1 cellular context compared by ENCODE assay signal in the genomic region with DNA sequence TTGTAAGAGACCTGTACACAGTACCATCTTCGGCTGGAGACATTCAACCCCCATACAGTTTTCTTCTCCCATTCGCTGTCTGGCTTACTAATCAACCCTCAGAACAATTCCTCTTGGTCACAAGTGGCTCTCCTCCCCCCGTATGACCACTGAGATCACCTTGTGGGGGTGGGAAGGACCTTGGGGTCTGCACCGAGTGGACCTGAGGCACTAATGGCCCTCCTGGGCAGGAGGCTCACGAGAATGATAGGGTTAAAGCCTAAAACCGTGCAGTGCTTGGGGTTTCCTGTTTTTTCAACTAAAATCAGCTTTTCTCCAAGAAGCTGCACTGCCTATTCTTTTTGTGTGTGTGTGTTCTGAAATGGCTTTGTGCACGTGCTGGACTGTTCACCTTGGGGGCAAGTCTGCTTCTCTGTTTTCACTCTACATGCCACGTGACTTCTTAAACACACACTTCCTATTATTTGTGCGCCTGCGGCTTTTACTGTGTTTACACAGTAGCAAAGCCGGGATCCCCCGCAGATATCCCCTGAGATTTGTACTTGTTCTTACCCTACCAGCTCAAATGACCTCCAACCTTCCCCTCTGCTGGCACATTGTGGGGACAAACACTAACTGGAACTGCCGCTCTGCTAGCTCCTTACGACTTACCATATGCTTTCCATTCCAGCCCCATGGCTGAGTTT.
TF ChIP-seq lines count a peak whose summit lies in the region.

No MANE protein-coding gene starts in this region.

TF ChIP-seq in HEK293, 187 proteins besides CTCF, POLR2A, EP300 and RAD21 (continued from another document and continues in another):
- TF ChIP-seq ZNF280D (tag by site-specific recombination; IDR thresholded peaks at IDR 0.05), result no peak
- TF ChIP-seq, protein P1, sequence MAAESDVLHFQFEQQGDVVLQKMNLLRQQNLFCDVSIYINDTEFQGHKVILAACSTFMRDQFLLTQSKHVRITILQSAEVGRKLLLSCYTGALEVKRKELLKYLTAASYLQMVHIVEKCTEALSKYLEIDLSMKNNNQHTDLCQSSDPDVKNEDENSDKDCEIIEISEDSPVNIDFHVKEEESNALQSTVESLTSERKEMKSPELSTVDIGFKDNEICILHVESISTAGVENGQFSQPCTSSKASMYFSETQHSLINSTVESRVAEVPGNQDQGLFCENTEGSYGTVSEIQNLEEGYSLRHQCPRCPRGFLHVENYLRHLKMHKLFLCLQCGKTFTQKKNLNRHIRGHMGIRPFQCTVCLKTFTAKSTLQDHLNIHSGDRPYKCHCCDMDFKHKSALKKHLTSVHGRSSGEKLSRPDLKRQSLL (tag by site-specific recombination; IDR thresholded peaks at IDR 0.05), result no peak
- TF ChIP-seq, protein P2, sequence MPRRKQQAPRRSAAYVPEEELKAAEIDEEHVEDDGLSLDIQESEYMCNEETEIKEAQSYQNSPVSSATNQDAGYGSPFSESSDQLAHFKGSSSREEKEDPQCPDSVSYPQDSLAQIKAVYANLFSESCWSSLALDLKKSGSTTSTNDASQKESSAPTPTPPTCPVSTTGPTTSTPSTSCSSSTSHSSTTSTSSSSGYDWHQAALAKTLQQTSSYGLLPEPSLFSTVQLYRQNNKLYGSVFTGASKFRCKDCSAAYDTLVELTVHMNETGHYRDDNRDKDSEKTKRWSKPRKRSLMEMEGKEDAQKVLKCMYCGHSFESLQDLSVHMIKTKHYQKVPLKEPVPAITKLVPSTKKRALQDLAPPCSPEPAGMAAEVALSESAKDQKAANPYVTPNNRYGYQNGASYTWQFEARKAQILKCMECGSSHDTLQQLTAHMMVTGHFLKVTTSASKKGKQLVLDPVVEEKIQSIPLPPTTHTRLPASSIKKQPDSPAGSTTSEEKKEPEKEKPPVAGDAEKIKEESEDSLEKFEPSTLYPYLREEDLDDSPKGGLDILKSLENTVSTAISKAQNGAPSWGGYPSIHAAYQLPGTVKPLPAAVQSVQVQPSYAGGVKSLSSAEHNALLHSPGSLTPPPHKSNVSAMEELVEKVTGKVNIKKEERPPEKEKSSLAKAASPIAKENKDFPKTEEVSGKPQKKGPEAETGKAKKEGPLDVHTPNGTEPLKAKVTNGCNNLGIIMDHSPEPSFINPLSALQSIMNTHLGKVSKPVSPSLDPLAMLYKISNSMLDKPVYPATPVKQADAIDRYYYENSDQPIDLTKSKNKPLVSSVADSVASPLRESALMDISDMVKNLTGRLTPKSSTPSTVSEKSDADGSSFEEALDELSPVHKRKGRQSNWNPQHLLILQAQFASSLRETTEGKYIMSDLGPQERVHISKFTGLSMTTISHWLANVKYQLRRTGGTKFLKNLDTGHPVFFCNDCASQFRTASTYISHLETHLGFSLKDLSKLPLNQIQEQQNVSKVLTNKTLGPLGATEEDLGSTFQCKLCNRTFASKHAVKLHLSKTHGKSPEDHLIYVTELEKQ (tag by site-specific recombination; IDR thresholded peaks at IDR 0.05; ENCODE audit: borderline replicate concordance), result peak; percentile 87; the same call in 1 of the 2 replicates
- no peak for TF ChIP-seq ZNF510 (tag by site-specific recombination; IDR thresholded peaks at IDR 0.05; ENCODE audit: insufficient replicate concordance)
- TF ChIP-seq SETDB1 (IDR thresholded peaks at IDR 0.05; ENCODE audit: insufficient read length, low read length), result peak; percentile 63
- peak; percentile 42; the same call in 1 of the 2 replicates for TF ChIP-seq EGR2 (tag by site-specific recombination; IDR thresholded peaks at IDR 0.05; ENCODE audit: low read depth)
- TF ChIP-seq, protein P3, sequence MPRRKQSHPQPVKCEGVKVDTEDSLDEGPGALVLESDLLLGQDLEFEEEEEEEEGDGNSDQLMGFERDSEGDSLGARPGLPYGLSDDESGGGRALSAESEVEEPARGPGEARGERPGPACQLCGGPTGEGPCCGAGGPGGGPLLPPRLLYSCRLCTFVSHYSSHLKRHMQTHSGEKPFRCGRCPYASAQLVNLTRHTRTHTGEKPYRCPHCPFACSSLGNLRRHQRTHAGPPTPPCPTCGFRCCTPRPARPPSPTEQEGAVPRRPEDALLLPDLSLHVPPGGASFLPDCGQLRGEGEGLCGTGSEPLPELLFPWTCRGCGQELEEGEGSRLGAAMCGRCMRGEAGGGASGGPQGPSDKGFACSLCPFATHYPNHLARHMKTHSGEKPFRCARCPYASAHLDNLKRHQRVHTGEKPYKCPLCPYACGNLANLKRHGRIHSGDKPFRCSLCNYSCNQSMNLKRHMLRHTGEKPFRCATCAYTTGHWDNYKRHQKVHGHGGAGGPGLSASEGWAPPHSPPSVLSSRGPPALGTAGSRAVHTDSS (tag by site-specific recombination; IDR thresholded peaks at IDR 0.05), result no peak
- TF ChIP-seq ZBTB11 (tag by site-specific recombination; conservative IDR thresholded peaks at IDR 0.05; ENCODE audit: low read depth), result no peak
- TF ChIP-seq TCF7L2 (IDR thresholded peaks at IDR 0.05; ENCODE audit: borderline replicate concordance, low read depth, low read length), result no peak
- no peak for TF ChIP-seq ZNF549 (tag by site-specific recombination; IDR thresholded peaks at IDR 0.05)
- TF ChIP-seq GLI2 (tag by site-specific recombination; IDR thresholded peaks at IDR 0.05; ENCODE audit: borderline replicate concordance, low read depth), result no peak; the same call in 1 of the 2 replicates
- TF ChIP-seq, protein P4, sequence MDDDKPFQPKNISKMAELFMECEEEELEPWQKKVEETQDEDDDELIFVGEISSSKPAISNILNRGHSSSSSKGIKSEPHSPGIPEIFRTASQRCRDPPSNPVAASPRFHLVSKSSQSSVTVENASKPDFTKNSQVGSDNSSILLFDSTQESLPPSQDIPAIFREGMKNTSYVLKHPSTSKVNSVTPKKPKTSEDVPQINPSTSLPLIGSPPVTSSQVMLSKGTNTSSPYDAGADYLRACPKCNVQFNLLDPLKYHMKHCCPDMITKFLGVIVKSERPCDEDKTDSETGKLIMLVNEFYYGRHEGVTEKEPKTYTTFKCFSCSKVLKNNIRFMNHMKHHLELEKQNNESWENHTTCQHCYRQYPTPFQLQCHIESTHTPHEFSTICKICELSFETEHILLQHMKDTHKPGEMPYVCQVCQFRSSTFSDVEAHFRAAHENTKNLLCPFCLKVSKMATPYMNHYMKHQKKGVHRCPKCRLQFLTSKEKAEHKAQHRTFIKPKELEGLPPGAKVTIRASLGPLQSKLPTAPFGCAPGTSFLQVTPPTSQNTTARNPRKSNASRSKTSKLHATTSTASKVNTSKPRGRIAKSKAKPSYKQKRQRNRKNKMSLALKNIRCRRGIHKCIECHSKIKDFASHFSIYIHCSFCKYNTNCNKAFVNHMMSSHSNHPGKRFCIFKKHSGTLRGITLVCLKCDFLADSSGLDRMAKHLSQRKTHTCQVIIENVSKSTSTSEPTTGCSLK (tag by site-specific recombination; IDR thresholded peaks at IDR 0.05), result no peak
- TF ChIP-seq ZNF354C (tag by site-specific recombination; IDR thresholded peaks at IDR 0.05; ENCODE audit: borderline replicate concordance, low read depth), result no peak
- TF ChIP-seq ZNF791 (tag by site-specific recombination; IDR thresholded peaks at IDR 0.05), result no peak
- no peak for TF ChIP-seq ZNF670 (tag by site-specific recombination; IDR thresholded peaks at IDR 0.05; ENCODE audit: low read depth)
- peak; percentile 92 for TF ChIP-seq ZNF580 (tag by site-specific recombination; IDR thresholded peaks at IDR 0.05)
- no peak for TF ChIP-seq ZFP37 (tag by site-specific recombination; IDR thresholded peaks at IDR 0.05)
- TF ChIP-seq, protein P5, sequence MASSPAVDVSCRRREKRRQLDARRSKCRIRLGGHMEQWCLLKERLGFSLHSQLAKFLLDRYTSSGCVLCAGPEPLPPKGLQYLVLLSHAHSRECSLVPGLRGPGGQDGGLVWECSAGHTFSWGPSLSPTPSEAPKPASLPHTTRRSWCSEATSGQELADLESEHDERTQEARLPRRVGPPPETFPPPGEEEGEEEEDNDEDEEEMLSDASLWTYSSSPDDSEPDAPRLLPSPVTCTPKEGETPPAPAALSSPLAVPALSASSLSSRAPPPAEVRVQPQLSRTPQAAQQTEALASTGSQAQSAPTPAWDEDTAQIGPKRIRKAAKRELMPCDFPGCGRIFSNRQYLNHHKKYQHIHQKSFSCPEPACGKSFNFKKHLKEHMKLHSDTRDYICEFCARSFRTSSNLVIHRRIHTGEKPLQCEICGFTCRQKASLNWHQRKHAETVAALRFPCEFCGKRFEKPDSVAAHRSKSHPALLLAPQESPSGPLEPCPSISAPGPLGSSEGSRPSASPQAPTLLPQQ (tag by site-specific recombination; IDR thresholded peaks at IDR 0.05), result no peak
- no peak for TF ChIP-seq ZNF548 (tag by site-specific recombination; IDR thresholded peaks at IDR 0.05)
- TF ChIP-seq, protein P6, sequence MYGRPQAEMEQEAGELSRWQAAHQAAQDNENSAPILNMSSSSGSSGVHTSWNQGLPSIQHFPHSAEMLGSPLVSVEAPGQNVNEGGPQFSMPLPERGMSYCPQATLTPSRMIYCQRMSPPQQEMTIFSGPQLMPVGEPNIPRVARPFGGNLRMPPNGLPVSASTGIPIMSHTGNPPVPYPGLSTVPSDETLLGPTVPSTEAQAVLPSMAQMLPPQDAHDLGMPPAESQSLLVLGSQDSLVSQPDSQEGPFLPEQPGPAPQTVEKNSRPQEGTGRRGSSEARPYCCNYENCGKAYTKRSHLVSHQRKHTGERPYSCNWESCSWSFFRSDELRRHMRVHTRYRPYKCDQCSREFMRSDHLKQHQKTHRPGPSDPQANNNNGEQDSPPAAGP (tag by site-specific recombination; IDR thresholded peaks at IDR 0.05), result no peak
- no peak for TF ChIP-seq ZNF23 (tag by site-specific recombination; IDR thresholded peaks at IDR 0.05; ENCODE audit: borderline replicate concordance)
- TF ChIP-seq HOXD13 (CRISPR knock-in tag; IDR thresholded peaks at IDR 0.05; ENCODE audit: borderline replicate concordance), result peak; percentile 39; the same call in 1 of the 2 replicates
- peak; percentile 43; the same call in 1 of the 2 replicates for TF ChIP-seq ZNF10 (tag by site-specific recombination; IDR thresholded peaks at IDR 0.05)
- TF ChIP-seq ZNF571 (tag by site-specific recombination; IDR thresholded peaks at IDR 0.05), result no peak
- peak; percentile 87; the same call in 1 of the 2 replicates for TF ChIP-seq ZNF24 (tag by site-specific recombination; IDR thresholded peaks at IDR 0.05)
- TF ChIP-seq, protein P7, sequence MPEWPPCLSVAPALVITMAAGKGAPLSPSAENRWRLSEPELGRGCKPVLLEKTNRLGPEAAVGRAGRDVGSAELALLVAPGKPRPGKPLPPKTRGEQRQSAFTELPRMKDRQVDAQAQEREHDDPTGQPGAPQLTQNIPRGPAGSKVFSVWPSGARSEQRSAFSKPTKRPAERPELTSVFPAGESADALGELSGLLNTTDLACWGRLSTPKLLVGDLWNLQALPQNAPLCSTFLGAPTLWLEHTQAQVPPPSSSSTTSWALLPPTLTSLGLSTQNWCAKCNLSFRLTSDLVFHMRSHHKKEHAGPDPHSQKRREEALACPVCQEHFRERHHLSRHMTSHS (tag by site-specific recombination; IDR thresholded peaks at IDR 0.05), result no peak
- TF ChIP-seq ZNF623 (tag by site-specific recombination; IDR thresholded peaks at IDR 0.05), result no peak
- no peak for TF ChIP-seq ZNF416 (tag by site-specific recombination; IDR thresholded peaks at IDR 0.05)
- TF ChIP-seq, protein P8, sequence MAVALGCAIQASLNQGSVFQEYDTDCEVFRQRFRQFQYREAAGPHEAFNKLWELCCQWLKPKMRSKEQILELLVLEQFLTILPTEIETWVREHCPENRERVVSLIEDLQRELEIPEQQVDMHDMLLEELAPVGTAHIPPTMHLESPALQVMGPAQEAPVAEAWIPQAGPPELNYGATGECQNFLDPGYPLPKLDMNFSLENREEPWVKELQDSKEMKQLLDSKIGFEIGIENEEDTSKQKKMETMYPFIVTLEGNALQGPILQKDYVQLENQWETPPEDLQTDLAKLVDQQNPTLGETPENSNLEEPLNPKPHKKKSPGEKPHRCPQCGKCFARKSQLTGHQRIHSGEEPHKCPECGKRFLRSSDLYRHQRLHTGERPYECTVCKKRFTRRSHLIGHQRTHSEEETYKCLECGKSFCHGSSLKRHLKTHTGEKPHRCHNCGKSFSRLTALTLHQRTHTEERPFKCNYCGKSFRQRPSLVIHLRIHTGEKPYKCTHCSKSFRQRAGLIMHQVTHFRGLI (tag by site-specific recombination; IDR thresholded peaks at IDR 0.05), result 0 out of 2 replicates have a peak, but pooled peaks have one; percentile 35
- TF ChIP-seq ZNF146 (tag by site-specific recombination; IDR thresholded peaks at IDR 0.05), result no peak
